ENCODE assay signal across 10 cellular contexts in genomic region chr12:13223176-13223806, GRCh38. TPM values are rescaled to one million over a fixed set of nuclear protein-coding genes. Genes with fewer than 3 reads are reported as not detected.
DNase-seq lines count a peak whose midpoint lies in the region; ATAC-seq and TF ChIP-seq lines count a peak whose summit lies in the region.
"Had no signal": no experiment of that assay in that cellular context is flagged by ENCODE, and none has a peak within 500 bp of the region (broad histone marks: within the 10 kb centered on the region; RNA-seq: fewer than 3 reads in every experiment).

No MANE protein-coding gene starts in this region.

- TF ChIP-seq CTCF in epithelial cell of esophagus (IDR thresholded peaks at IDR 0.05; ENCODE audit: insufficient read depth, low read depth, low read length, missing control alignments) = no peak
- TF ChIP-seq CTCF in GM23338 (conservative IDR thresholded peaks at IDR 0.05; ENCODE audit: low read depth in 2 of 2) = no peak

- H4K20me1 ChIP-seq in GM23338 (replicated peaks; ENCODE audit: insufficient read depth) = no peaks in the 10 kb centered on the region

- no peak overlapping the region for H3K4me2 ChIP-seq in GM23338
- H3K4me2 ChIP-seq: SK-N-SH had no signal

- no peak overlapping the region for H3K27ac ChIP-seq in GM23338 (ENCODE audit: low read depth)
- H3K27ac ChIP-seq: cardiac muscle cell had no signal

- peak; percentile 73 for DNase-seq in GM03348 (ENCODE audit: low spot score)
- peak; percentile 31 for DNase-seq in NCI-H345 treated with DMSO at 0.1 percent for 48 hours (lab: John Stamatoyannopoulos, UW; ENCODE audit: unreplicated experiment)
- peak; percentile 95 for DNase-seq in epithelial cell of esophagus (ENCODE audit: low read depth)
- DNase-seq in stromal cell of bone marrow (ENCODE audit: low read depth) = peak; percentile 51
- no peak for DNase-seq in SKM-1 (lab: John Stamatoyannopoulos, UW; ENCODE audit: unreplicated experiment)
- DNase-seq in GM23338 (ENCODE audit: low spot score) = no peak
- DNase-seq: SK-N-SH had no signal

- H2AFZ ChIP-seq in GM23338 = no peak overlapping the region

- H3K27me3 ChIP-seq in GM23338 (ENCODE audit: insufficient read depth) = no peaks in the 10 kb centered on the region
- H3K27me3 ChIP-seq: cardiac muscle cell had no signal

- H3F3A ChIP-seq in GM23338 (replicated peaks; ENCODE audit: low read depth) = no peaks in the 10 kb centered on the region

- no peaks in the 10 kb centered on the region for H3K4me1 ChIP-seq in GM23338 (ENCODE audit: insufficient read depth)

- peaks cover 7% of the 10 kb centered on the region for H3K36me3 Mint-ChIP-seq in GM23338 (ENCODE audit: low read depth)

- no peaks in the 10 kb centered on the region for H3K4me1 Mint-ChIP-seq in GM23338

- H3K79me2 ChIP-seq in GM23338 (replicated peaks; ENCODE audit: insufficient read depth) = no peaks in the 10 kb centered on the region

- no peak overlapping the region for H3K27ac Mint-ChIP-seq in GM23338
- H3K27ac Mint-ChIP-seq: stimulated activated naive CD8-positive, alpha-beta T cell treated with anti-CD3 and anti-CD28 coated beads, Interleukin-15, Interleukin-2, amounts not matched to agents 100 ng/mL and 50 ng/mL, for 24 hours had no signal

- no peak overlapping the region for H3K4me3 Mint-ChIP-seq in GM23338
- H3K4me3 Mint-ChIP-seq: stimulated activated naive CD8-positive, alpha-beta T cell treated with anti-CD3 and anti-CD28 coated beads, Interleukin-15, Interleukin-2, amounts not matched to agents 100 ng/mL and 50 ng/mL, for 24 hours had no signal

- no peak for TF ChIP-seq POLR2A in GM18505 (IDR thresholded peaks at IDR 0.05; ENCODE audit: borderline replicate concordance, extremely low read depth, insufficient read depth, insufficient read length)

- peaks cover 5% of the 10 kb centered on the region for H3K9me3 Mint-ChIP-seq in GM23338
- H3K9me3 Mint-ChIP-seq: stimulated activated naive CD8-positive, alpha-beta T cell treated with anti-CD3 and anti-CD28 coated beads, Interleukin-15, Interleukin-2, amounts not matched to agents 100 ng/mL and 50 ng/mL, for 24 hours had no signal

- ATAC-seq in GM18505 (IDR thresholded peaks at IDR 0.05; ENCODE audit: unreplicated experiment) = no peak
- ATAC-seq in GM23338 = no peak

- no peaks in the 10 kb centered on the region for H3K9me2 ChIP-seq in GM23338 (ENCODE audit: insufficient read depth)
- H3K9me2 ChIP-seq: SK-N-SH had no signal

- no peaks in the 10 kb centered on the region for H3K36me3 ChIP-seq in GM23338 (ENCODE audit: insufficient read depth)
- H3K36me3 ChIP-seq: cardiac muscle cell had no signal

- H3K4me3 ChIP-seq in epithelial cell of esophagus (ENCODE audit: low read length) (no peak overlapping the region), GM23338 (no peak overlapping the region)
- H3K4me3 ChIP-seq: cardiac muscle cell had no signal

- H3K27me3 Mint-ChIP-seq in GM23338 (ENCODE audit: insufficient read depth, low read depth, poor library complexity) = peaks cover 1% of the 10 kb centered on the region

TF ChIP-seq in GM23338, 12 proteins besides CTCF, POLR2A, EP300 and RAD21:
- no peak for TF ChIP-seq POLR2AphosphoS5 (IDR thresholded peaks at IDR 0.05; ENCODE audit: low read depth)
- no peak for TF ChIP-seq JUNB (IDR thresholded peaks at IDR 0.05; ENCODE audit: unreplicated experiment)
- TF ChIP-seq CREB1 (CRISPR knock-in tag; IDR thresholded peaks at IDR 0.05; ENCODE audit: low read depth) = no peak
- no peak for TF ChIP-seq EZH2 (IDR thresholded peaks at IDR 0.05; ENCODE audit: low read depth, unreplicated experiment)

RNA-seq across cellular contexts. Expression of gene EMP1, which starts 26.8 kb away (rescaled TPM):
- 0.07 TPM in 1 of 2 replicates, not detected in the other for total RNA-seq in GM23338 (2014; rRNA removed; shearing (Covaris generic))
- 0.39 and 1.1 TPM in 2 replicates for polyA plus RNA-seq in GM23338 (2016; fragmentation: Nextera tagmentation; extraction: Ambion mirVana)

Comparison
In these comparisons a context has a peak if more than half of its experiments do, and no peak if none do; other contexts are left out.
1. DNase-seq: peak in GM03348 (single experiment), NCI-H345 treated with DMSO at 0.1 percent for 48 hours (single experiment), epithelial cell of esophagus (single experiment) and stromal cell of bone marrow (single experiment); none in SKM-1 (single experiment) and GM23338 (single experiment).